Comparison of ENCODE assay signal across 27 cellular contexts in genomic region chr16:53948326-53948725, GRCh38.
"Had no signal": no experiment of that assay in that cellular context is flagged by ENCODE, and none has a peak within 500 bp of the region (broad histone marks: within the 10 kb centered on the region; RNA-seq: fewer than 3 reads in every experiment).

No MANE protein-coding gene starts in this region.

- H3K27me3 ChIP-seq: ascending aorta, body of pancreas, SJSA1 had no signal

- H3K36me3 Mint-ChIP-seq: activated naive CD4-positive, alpha-beta T cell treated with anti-CD3 and anti-CD28 coated beads, Interleukin-2, amount 50 U/mL, for 72 hours; WTC11 had no signal

- H3K27me3 Mint-ChIP-seq: activated naive CD8-positive, alpha-beta T cell treated with anti-CD3 and anti-CD28 coated beads, Interleukin-2, amount 50 U/mL, for 24 hours; central memory CD8-positive, alpha-beta T cell had no signal

- H3K9me3 Mint-ChIP-seq: activated naive CD4-positive, alpha-beta T cell treated with anti-CD3 and anti-CD28 coated beads, Interleukin-2, amount 50 U/mL, for 72 hours; activated naive CD8-positive, alpha-beta T cell treated with anti-CD3 and anti-CD28 coated beads, Interleukin-2, amount 50 U/mL, for 24 hours; central memory CD8-positive, alpha-beta T cell; T-helper 1 cell treated with Interleukin-12 subunit alpha and Interleukin-12 subunit beta and Interleukin-4 antibody, amounts not matched to agents 30 μg/mL and 1 μg/mL, for 36 hours; WTC11 had no signal

- H3K9me3 ChIP-seq: ascending aorta, body of pancreas, SJSA1 had no signal

- H3K36me3 ChIP-seq: ascending aorta had no signal

- H3K4me1 ChIP-seq: ascending aorta, SJSA1 had no signal

- H3K27ac Mint-ChIP-seq: activated CD8-positive, alpha-beta T cell treated with anti-CD3 and anti-CD28 coated beads, Interleukin-2, amount 10 ng/mL, durations not matched to agents 7 days and 5 days; activated naive CD4-positive, alpha-beta T cell treated with anti-CD3 and anti-CD28 coated beads, Interleukin-2, amount 50 U/mL, for 72 hours; activated naive CD8-positive, alpha-beta T cell treated with anti-CD3 and anti-CD28 coated beads, Interleukin-2, amount 50 U/mL, for 24 hours; T-helper 1 cell treated with Interleukin-12 subunit alpha and Interleukin-12 subunit beta and Interleukin-4 antibody, amounts not matched to agents 30 μg/mL and 1 μg/mL, for 36 hours; WTC11 had no signal

- H3K4me3 ChIP-seq: ascending aorta, body of pancreas, SJSA1 had no signal

- DNase-seq: activated CD4-positive, alpha-beta T cell treated with anti-CD3 and anti-CD28 coated beads for 48 hours; activated CD4-positive, alpha-beta T cell treated with anti-CD3 and anti-CD28 coated beads, Interleukin-2, amount 50 U/mL, for 4 hours; activated CD4-positive, CD25-positive, alpha-beta regulatory T cell treated with anti-CD3 and anti-CD28 coated beads, Interleukin-2, amount 50 U/mL, for 72 hours; activated CD8-positive, alpha-beta memory T cell treated with anti-CD3 and anti-CD28 coated beads, Interleukin-2, amount 50 U/mL, for 48 hours; activated CD8-positive, alpha-beta T cell treated with anti-CD3 and anti-CD28 coated beads, Interleukin-2, amount 10 ng/mL, durations not matched to agents 7 days and 5 days; activated effector memory CD4-positive, alpha-beta T cell treated with Interleukin-2 at 50 U/mL for 16 hours; activated naive CD4-positive, alpha-beta T cell treated with Interleukin-2 at 50 U/mL for 16 hours; activated naive CD8-positive, alpha-beta T cell treated with anti-CD3 and anti-CD28 coated beads, Interleukin-2, amount 50 U/mL, for 24 hours; activated T-cell treated with anti-CD3 and anti-CD28 coated beads, Interleukin-2, amount 50 U/mL, for 1 hour; amniotic stem cell; body of pancreas; MM.1S; NCI-H1105; NCI-H1694 treated with DMSO at 0.1 percent for 48 hours; NCI-H2029 treated with DMSO at 0.1 percent for 48 hours; NCI-H345; NCI-H510A; NCI-H526 treated with DMSO at 0.1 percent for 48 hours; NCI-H82; T-helper 9 cell had no signal

- H3K27ac ChIP-seq: ascending aorta, body of pancreas, KMS-11, SJSA1 had no signal

- ATAC-seq: activated CD8-positive, alpha-beta T cell treated with anti-CD3 and anti-CD28 coated beads, Interleukin-2, amount 10 ng/mL, durations not matched to agents 7 days and 5 days; activated naive CD4-positive, alpha-beta T cell treated with anti-CD3 and anti-CD28 coated beads, Interleukin-2, amount 50 U/mL, for 72 hours; activated naive CD8-positive, alpha-beta T cell treated with anti-CD3 and anti-CD28 coated beads, Interleukin-2, amount 50 U/mL, for 24 hours; body of pancreas; WTC11 had no signal

- H3K4me3 Mint-ChIP-seq: activated CD8-positive, alpha-beta T cell treated with anti-CD3 and anti-CD28 coated beads, Interleukin-2, amount 10 ng/mL, durations not matched to agents 7 days and 5 days; activated naive CD8-positive, alpha-beta T cell treated with anti-CD3 and anti-CD28 coated beads, Interleukin-2, amount 50 U/mL, for 24 hours; central memory CD8-positive, alpha-beta T cell; T-helper 1 cell treated with Interleukin-12 subunit alpha and Interleukin-12 subunit beta and Interleukin-4 antibody, amounts not matched to agents 30 μg/mL and 1 μg/mL, for 36 hours; WTC11 had no signal
